Comparison of ENCODE assay signal across 2 cellular contexts in genomic region chr10:93440591-93441012, GRCh38.
TF ChIP-seq lines count a peak whose summit lies in the region.

No MANE protein-coding gene starts in this region.

TF ChIP-seq in GM23338, 12 proteins besides CTCF, POLR2A, EP300 and RAD21 (continued from another document):
- TF ChIP-seq ETS1 (IDR thresholded peaks at IDR 0.05) (no peak), ZNF462 (CRISPR knock-in tag; IDR thresholded peaks at IDR 0.05) (no peak), REST (IDR thresholded peaks at IDR 0.05; ENCODE audit: unreplicated experiment) (no peak), STAT1 (IDR thresholded peaks at IDR 0.05; ENCODE audit: unreplicated experiment) (no peak), ZNF114 (CRISPR knock-in tag; IDR thresholded peaks at IDR 0.05) (no peak), ZNF331 (CRISPR knock-in tag; IDR thresholded peaks at IDR 0.05; ENCODE audit: low read depth) (no peak), EZH2phosphoT487 (IDR thresholded peaks at IDR 0.05; ENCODE audit: unreplicated experiment) (no peak)

TF ChIP-seq in SK-N-SH treated with all-trans-retinoic acid at 6 μM for 48 hours, 23 proteins besides CTCF, POLR2A, EP300 and RAD21 (continued from another document):
- TF ChIP-seq, protein P1, sequence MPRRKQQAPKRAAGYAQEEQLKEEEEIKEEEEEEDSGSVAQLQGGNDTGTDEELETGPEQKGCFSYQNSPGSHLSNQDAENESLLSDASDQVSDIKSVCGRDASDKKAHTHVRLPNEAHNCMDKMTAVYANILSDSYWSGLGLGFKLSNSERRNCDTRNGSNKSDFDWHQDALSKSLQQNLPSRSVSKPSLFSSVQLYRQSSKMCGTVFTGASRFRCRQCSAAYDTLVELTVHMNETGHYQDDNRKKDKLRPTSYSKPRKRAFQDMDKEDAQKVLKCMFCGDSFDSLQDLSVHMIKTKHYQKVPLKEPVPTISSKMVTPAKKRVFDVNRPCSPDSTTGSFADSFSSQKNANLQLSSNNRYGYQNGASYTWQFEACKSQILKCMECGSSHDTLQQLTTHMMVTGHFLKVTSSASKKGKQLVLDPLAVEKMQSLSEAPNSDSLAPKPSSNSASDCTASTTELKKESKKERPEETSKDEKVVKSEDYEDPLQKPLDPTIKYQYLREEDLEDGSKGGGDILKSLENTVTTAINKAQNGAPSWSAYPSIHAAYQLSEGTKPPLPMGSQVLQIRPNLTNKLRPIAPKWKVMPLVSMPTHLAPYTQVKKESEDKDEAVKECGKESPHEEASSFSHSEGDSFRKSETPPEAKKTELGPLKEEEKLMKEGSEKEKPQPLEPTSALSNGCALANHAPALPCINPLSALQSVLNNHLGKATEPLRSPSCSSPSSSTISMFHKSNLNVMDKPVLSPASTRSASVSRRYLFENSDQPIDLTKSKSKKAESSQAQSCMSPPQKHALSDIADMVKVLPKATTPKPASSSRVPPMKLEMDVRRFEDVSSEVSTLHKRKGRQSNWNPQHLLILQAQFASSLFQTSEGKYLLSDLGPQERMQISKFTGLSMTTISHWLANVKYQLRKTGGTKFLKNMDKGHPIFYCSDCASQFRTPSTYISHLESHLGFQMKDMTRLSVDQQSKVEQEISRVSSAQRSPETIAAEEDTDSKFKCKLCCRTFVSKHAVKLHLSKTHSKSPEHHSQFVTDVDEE (CRISPR knock-in tag; IDR thresholded peaks at IDR 0.05), result no peak
- TF ChIP-seq, protein P2, sequence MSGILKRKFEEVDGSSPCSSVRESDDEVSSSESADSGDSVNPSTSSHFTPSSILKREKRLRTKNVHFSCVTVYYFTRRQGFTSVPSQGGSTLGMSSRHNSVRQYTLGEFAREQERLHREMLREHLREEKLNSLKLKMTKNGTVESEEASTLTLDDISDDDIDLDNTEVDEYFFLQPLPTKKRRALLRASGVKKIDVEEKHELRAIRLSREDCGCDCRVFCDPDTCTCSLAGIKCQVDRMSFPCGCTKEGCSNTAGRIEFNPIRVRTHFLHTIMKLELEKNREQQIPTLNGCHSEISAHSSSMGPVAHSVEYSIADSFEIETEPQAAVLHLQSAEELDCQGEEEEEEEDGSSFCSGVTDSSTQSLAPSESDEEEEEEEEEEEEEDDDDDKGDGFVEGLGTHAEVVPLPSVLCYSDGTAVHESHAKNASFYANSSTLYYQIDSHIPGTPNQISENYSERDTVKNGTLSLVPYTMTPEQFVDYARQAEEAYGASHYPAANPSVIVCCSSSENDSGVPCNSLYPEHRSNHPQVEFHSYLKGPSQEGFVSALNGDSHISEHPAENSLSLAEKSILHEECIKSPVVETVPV (CRISPR knock-in tag; IDR thresholded peaks at IDR 0.05), result no peak
- TF ChIP-seq ZFP30 (CRISPR knock-in tag; IDR thresholded peaks at IDR 0.05) (no peak), ZFP3 (CRISPR knock-in tag; IDR thresholded peaks at IDR 0.05) (no peak), CSDC2 (CRISPR knock-in tag; IDR thresholded peaks at IDR 0.05) (no peak), TOX (CRISPR knock-in tag; IDR thresholded peaks at IDR 0.05; ENCODE audit: borderline replicate concordance) (no peak), ZNF70 (CRISPR knock-in tag; IDR thresholded peaks at IDR 0.05) (no peak), RARB (CRISPR knock-in tag; IDR thresholded peaks at IDR 0.05) (no peak), BACH2 (CRISPR knock-in tag; IDR thresholded peaks at IDR 0.05; ENCODE audit: borderline replicate concordance) (no peak), OSR1 (CRISPR knock-in tag; IDR thresholded peaks at IDR 0.05) (no peak), ZNF565 (CRISPR knock-in tag; conservative IDR thresholded peaks at IDR 0.05; ENCODE audit: low read depth) (no peak), ZNF8 (CRISPR knock-in tag; IDR thresholded peaks at IDR 0.05) (no peak), ARNTL (CRISPR knock-in tag; IDR thresholded peaks at IDR 0.05; ENCODE audit: borderline replicate concordance, low read depth) (no peak), SNAI2 (CRISPR knock-in tag; IDR thresholded peaks at IDR 0.05) (no peak)
- TF ChIP-seq, protein P3, sequence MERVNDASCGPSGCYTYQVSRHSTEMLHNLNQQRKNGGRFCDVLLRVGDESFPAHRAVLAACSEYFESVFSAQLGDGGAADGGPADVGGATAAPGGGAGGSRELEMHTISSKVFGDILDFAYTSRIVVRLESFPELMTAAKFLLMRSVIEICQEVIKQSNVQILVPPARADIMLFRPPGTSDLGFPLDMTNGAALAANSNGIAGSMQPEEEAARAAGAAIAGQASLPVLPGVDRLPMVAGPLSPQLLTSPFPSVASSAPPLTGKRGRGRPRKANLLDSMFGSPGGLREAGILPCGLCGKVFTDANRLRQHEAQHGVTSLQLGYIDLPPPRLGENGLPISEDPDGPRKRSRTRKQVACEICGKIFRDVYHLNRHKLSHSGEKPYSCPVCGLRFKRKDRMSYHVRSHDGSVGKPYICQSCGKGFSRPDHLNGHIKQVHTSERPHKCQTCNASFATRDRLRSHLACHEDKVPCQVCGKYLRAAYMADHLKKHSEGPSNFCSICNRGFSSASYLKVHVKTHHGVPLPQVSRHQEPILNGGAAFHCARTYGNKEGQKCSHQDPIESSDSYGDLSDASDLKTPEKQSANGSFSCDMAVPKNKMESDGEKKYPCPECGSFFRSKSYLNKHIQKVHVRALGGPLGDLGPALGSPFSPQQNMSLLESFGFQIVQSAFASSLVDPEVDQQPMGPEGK (CRISPR knock-in tag; IDR thresholded peaks at IDR 0.05; ENCODE audit: borderline replicate concordance), result no peak
- TF ChIP-seq, protein P4, sequence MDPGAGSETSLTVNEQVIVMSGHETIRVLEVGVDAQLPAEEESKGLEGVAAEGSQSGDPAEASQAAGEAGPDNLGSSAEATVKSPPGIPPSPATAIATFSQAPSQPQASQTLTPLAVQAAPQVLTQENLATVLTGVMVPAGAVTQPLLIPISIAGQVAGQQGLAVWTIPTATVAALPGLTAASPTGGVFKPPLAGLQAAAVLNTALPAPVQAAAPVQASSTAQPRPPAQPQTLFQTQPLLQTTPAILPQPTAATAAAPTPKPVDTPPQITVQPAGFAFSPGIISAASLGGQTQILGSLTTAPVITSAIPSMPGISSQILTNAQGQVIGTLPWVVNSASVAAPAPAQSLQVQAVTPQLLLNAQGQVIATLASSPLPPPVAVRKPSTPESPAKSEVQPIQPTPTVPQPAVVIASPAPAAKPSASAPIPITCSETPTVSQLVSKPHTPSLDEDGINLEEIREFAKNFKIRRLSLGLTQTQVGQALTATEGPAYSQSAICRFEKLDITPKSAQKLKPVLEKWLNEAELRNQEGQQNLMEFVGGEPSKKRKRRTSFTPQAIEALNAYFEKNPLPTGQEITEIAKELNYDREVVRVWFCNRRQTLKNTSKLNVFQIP (CRISPR knock-in tag; IDR thresholded peaks at IDR 0.05; ENCODE audit: borderline replicate concordance, low read depth), result no peak
